13 cellular contexts compared by ENCODE assay signal in genomic region chr2:45929674-45930395, GRCh38.
DNase-seq lines count a peak whose midpoint lies in the region; ATAC-seq, FAIRE-seq and TF ChIP-seq lines count a peak whose summit lies in the region.
"Had no signal": no experiment of that assay in that cellular context is flagged by ENCODE, and none has a peak within 500 bp of the region (broad histone marks: within the 10 kb centered on the region; RNA-seq: fewer than 3 reads in every experiment).

No MANE protein-coding gene starts in this region.

- TF ChIP-seq EP300 in GM12878 (IDR thresholded peaks at IDR 0.05; ENCODE audit: borderline replicate concordance in 1 of 2, control insufficient read depth in 1 of 2, low read depth in 2 of 2, low read length in 2 of 2), result peak in 1 of 2 experiments; percentile 9; a peak in 1 of 4 replicates

- peaks cover 2% of the 10 kb centered on the region for H3K9me3 Mint-ChIP-seq in stimulated activated memory B cell treated with anti-CD40 and anti-IgM and Interleukin-4, amounts not matched to agents 10 μg/mL and 1 μg/mL and 100 μg/mL, for 72 hours
- no peaks in the 10 kb centered on the region for H3K9me3 Mint-ChIP-seq in activated T-cell treated with anti-CD3 and anti-CD28 coated beads, Interleukin-2, amount 50 U/mL, for 24 hours
- H3K9me3 Mint-ChIP-seq: activated T-helper 2 cell treated with anti-CD3 and anti-CD28 coated beads, Interferon-gamma antibody, Interleukin-2, Interleukin-4, amounts not matched to agents 10 μg/mL and 5 μg/mL and 100 μg/mL, durations not matched to agents 14 hours and 24 hours and 36 hours; nephron had no signal

- no peaks in the 10 kb centered on the region for H4K20me1 ChIP-seq in GM12878 (ENCODE audit: control insufficient read depth, insufficient read depth)

- RAD21 ChIA-PET in GM12878 (lab: Charles Lee; ENCODE audit: unreplicated experiment), result interaction anchor here (1.0 to 2.1 kb wide), 7 partner anchors 51 to 96 kb away, joined by 3 to 6 read pairs (median 4); no protein-coding TSS in a partner anchor

- no peak for FAIRE-seq in GM12878 (lab: Jason Lieb, UNC)

- no peak overlapping the region; the same call in 1 of the 2 replicates for H2AFZ ChIP-seq in GM12878 (ENCODE audit: control insufficient read depth, low read depth, low read length)

- H3K27ac Mint-ChIP-seq in stimulated activated memory B cell treated with anti-CD40 and anti-IgM and Interleukin-4, amounts not matched to agents 10 μg/mL and 1 μg/mL and 100 μg/mL, for 72 hours, result peak overlapping the region; percentile 82
- no peak overlapping the region for H3K27ac Mint-ChIP-seq in activated T-cell treated with anti-CD3 and anti-CD28 coated beads, Interleukin-2, amount 50 U/mL, for 24 hours
- H3K27ac Mint-ChIP-seq: activated T-helper 2 cell treated with anti-CD3 and anti-CD28 coated beads, Interferon-gamma antibody, Interleukin-2, Interleukin-4, amounts not matched to agents 10 μg/mL and 5 μg/mL and 100 μg/mL, durations not matched to agents 14 hours and 24 hours and 36 hours had no signal

- peaks cover 0 to 4% of the 10 kb centered on the region in 2 experiments; a peak in 1 of 4 replicates for H3K36me3 ChIP-seq in GM12878 (ENCODE audit: control insufficient read depth in 2 of 2, insufficient read depth in 2 of 2, low read length in 1 of 2)
- no peaks in the 10 kb centered on the region for H3K36me3 ChIP-seq in lower lobe of right lung
- H3K36me3 ChIP-seq: adrenal gland, suprapubic skin had no signal

- H3K4me3 ChIP-seq in GM12878 (no peak overlapping the region), lower lobe of right lung (no peak overlapping the region)
- H3K4me3 ChIP-seq: adrenal gland, suprapubic skin had no signal

- no peak overlapping the region for H3K4me3 Mint-ChIP-seq in stimulated activated memory B cell treated with anti-CD40 and anti-IgM and Interleukin-4, amounts not matched to agents 10 μg/mL and 1 μg/mL and 100 μg/mL, for 72 hours
- H3K4me3 Mint-ChIP-seq in activated T-cell treated with anti-CD3 and anti-CD28 coated beads, Interleukin-2, amount 50 U/mL, for 24 hours, result no peak overlapping the region
- H3K4me3 Mint-ChIP-seq: nephron had no signal

- no peak for DNase-seq in GM12878 (ENCODE audit: low read depth, low spot score)
- DNase-seq in lower lobe of right lung, result no peak
- DNase-seq in activated T-cell treated with anti-CD3 and anti-CD28 coated beads, Interleukin-2, amount 50 U/mL, for 24 hours, result no peak
- DNase-seq in stimulated activated CD4-positive, alpha-beta T cell treated with anti-CD3 and anti-CD28 coated beads, Interleukin-4, amount 100 ng/mL, for 1 hour, result no peak
- DNase-seq: NCI-H1436 had no signal

- BruUV-seq in GM12878 (replicated peaks; lab: Mats Ljungman, UMichigan), result no TSS peak

- TF ChIP-seq CTCF in GM12878 (IDR thresholded peaks at IDR 0.05 in 2 of 3, conservative IDR thresholded peaks at IDR 0.05 in 1 of 3; ENCODE audit: control insufficient read depth in 2 of 3, extremely low read depth in 1 of 3, insufficient read depth in 1 of 3, low read depth in 3 of 3, low read length in 3 of 3) (no peak), lower lobe of right lung (IDR thresholded peaks at IDR 0.05) (no peak)

- 64% methylated on average over 6 of the region's 6 CpGs for WGBS in GM12878 (ENCODE audit: insufficient coverage, insufficient replicate concordance, low lambda C conversion rate, missing lambda C conversion rate)

- H3K4me1 Mint-ChIP-seq in stimulated activated memory B cell treated with anti-CD40 and anti-IgM and Interleukin-4, amounts not matched to agents 10 μg/mL and 1 μg/mL and 100 μg/mL, for 72 hours, result peaks cover 16% of the 10 kb centered on the region
- H3K4me1 Mint-ChIP-seq in activated T-cell treated with anti-CD3 and anti-CD28 coated beads, Interleukin-2, amount 50 U/mL, for 24 hours (ENCODE audit: low read depth), result peaks cover 2% of the 10 kb centered on the region

- peaks cover 8% of the 10 kb centered on the region for H3K36me3 Mint-ChIP-seq in stimulated activated memory B cell treated with anti-CD40 and anti-IgM and Interleukin-4, amounts not matched to agents 10 μg/mL and 1 μg/mL and 100 μg/mL, for 72 hours
- H3K36me3 Mint-ChIP-seq in activated T-cell treated with anti-CD3 and anti-CD28 coated beads, Interleukin-2, amount 50 U/mL, for 24 hours (ENCODE audit: low read depth), result no peaks in the 10 kb centered on the region

- CTCF ChIA-PET in GM12878 (lab: Yijun Ruan, JAX), result interaction anchor here (1.2 to 4.5 kb wide), 9 partner anchors 8 to 96 kb away, joined by 3 to 20 read pairs (median 4); no protein-coding TSS in a partner anchor

- H3K79me2 ChIP-seq in GM12878 (ENCODE audit: control insufficient read depth, insufficient read depth, low read length), result peaks cover 2% of the 10 kb centered on the region; the same call in 1 of the 2 replicates

- ATAC-seq in GM18868 (IDR thresholded peaks at IDR 0.05; ENCODE audit: unreplicated experiment) (peak; percentile 42), GM12878 (peak; percentile 50), lower lobe of right lung (peak; percentile 61 to 66), GM18873 (IDR thresholded peaks at IDR 0.05; ENCODE audit: low FRiP score, unreplicated experiment) (no peak)
- peak; percentile 81 for ATAC-seq in stimulated activated memory B cell treated with anti-CD40 and anti-IgM and Interleukin-4, amounts not matched to agents 10 μg/mL and 1 μg/mL and 100 μg/mL, for 72 hours

- no peak for TF ChIP-seq RAD21 in GM12878 (IDR thresholded peaks at IDR 0.05; ENCODE audit: insufficient read depth, low read depth, low read length)

- intact Hi-C loops in GM12878 (cut with micrococcal nuclease; ENCODE audit: unreplicated experiment) (no loop called here), lower lobe of right lung (cut with DNase I) (no loop called here)

- H3K4me2 ChIP-seq in GM12878 (ENCODE audit: control insufficient read depth, insufficient read depth), result no peak overlapping the region
- H3K4me2 ChIP-seq: KMS-11 had no signal

- no peak overlapping the region for H3K9ac ChIP-seq in GM12878 (ENCODE audit: control insufficient read depth, insufficient read depth, low read length)
- H3K9ac ChIP-seq: KMS-11 had no signal

- H3K27ac ChIP-seq in GM12878 (ENCODE audit: control insufficient read depth, insufficient read depth), result no peak overlapping the region
- H3K27ac ChIP-seq in lower lobe of right lung, result peak overlapping the region; percentile 46
- H3K27ac ChIP-seq: adrenal gland, KMS-11, suprapubic skin had no signal

- H3K9me3 ChIP-seq in GM12878 (replicated peaks; ENCODE audit: control insufficient read depth, insufficient read depth, low read length) (peaks cover 2% of the 10 kb centered on the region; the same call in 1 of the 3 replicates), lower lobe of right lung (no peaks in the 10 kb centered on the region)
- H3K9me3 ChIP-seq: adrenal gland, suprapubic skin had no signal

- in situ Hi-C loops in GM12878 (cut with MboI), result loop anchor here (25.0 kb wide), 1 partner anchor 943 kb away; no protein-coding TSS in a partner anchor

- POLR2A ChIA-PET in GM12878 (lab: Charles Lee), result interaction anchor here (1.0 to 2.2 kb wide), 4 partner anchors 8 to 86 kb away, joined by 3 to 4 read pairs (median 4); no protein-coding TSS in a partner anchor

- H3K27me3 ChIP-seq in GM12878 (replicated peaks in 1 of 2; ENCODE audit: control insufficient read depth in 2 of 2, insufficient read depth in 2 of 2, low read length in 1 of 2), result no peaks in the 10 kb centered on the region
- H3K27me3 ChIP-seq in lower lobe of right lung (ENCODE audit: low read depth), result no peaks in the 10 kb centered on the region
- H3K27me3 ChIP-seq: adrenal gland, suprapubic skin had no signal

- peaks cover 12% of the 10 kb centered on the region for H3K4me1 ChIP-seq in GM12878 (ENCODE audit: control insufficient read depth, insufficient read depth, low read length)
- H3K4me1 ChIP-seq in lower lobe of right lung, result peaks cover 2% of the 10 kb centered on the region
- H3K4me1 ChIP-seq: adrenal gland had no signal

- TF ChIP-seq POLR2A in GM12878 (IDR thresholded peaks at IDR 0.05; ENCODE audit: low read depth, low read length), result no peak

- no peaks in the 10 kb centered on the region for H3K27me3 Mint-ChIP-seq in stimulated activated memory B cell treated with anti-CD40 and anti-IgM and Interleukin-4, amounts not matched to agents 10 μg/mL and 1 μg/mL and 100 μg/mL, for 72 hours
- no peaks in the 10 kb centered on the region for H3K27me3 Mint-ChIP-seq in activated T-cell treated with anti-CD3 and anti-CD28 coated beads, Interleukin-2, amount 50 U/mL, for 24 hours

- SMC1A ChIA-PET in GM12878 (lab: Charles Lee; ENCODE audit: uncharacterized antibody, unreplicated experiment), result interaction anchor here (0.7 to 2.8 kb wide), 12 partner anchors 9 to 277 kb away, joined by 3 to 16 read pairs (median 3); no protein-coding TSS in a partner anchor

TF ChIP-seq in GM12878, 131 proteins besides CTCF, POLR2A, EP300 and RAD21 (continues in another document):
- TF ChIP-seq MEF2B (IDR thresholded peaks at IDR 0.05; ENCODE audit: partially characterized antibody, poor library complexity, severe bottlenecking), result peak; percentile 22
- TF ChIP-seq ATF7 (IDR thresholded peaks at IDR 0.05; ENCODE audit: low read depth), result peak; percentile 64
- peak; percentile 50; the same call in 1 of the 2 replicates for TF ChIP-seq ZNF24 (IDR thresholded peaks at IDR 0.05)
- TF ChIP-seq ZNF274 (IDR thresholded peaks at IDR 0.05; ENCODE audit: insufficient read depth, insufficient read length), result no peak
- no peak for TF ChIP-seq HDGF (IDR thresholded peaks at IDR 0.05)
- peak; percentile 36; the same call in 1 of the 2 replicates for TF ChIP-seq NFIC (IDR thresholded peaks at IDR 0.05; ENCODE audit: low read depth, low read length)
- TF ChIP-seq SPI1 (IDR thresholded peaks at IDR 0.05; ENCODE audit: borderline replicate concordance, insufficient read depth, low read depth, low read length), result peak; percentile 31; the same call in 1 of the 2 replicates
- TF ChIP-seq CREB1 (IDR thresholded peaks at IDR 0.05; ENCODE audit: low read depth), result peak; percentile 54; the same call in 1 of the 2 replicates
- TF ChIP-seq MEF2A (IDR thresholded peaks at IDR 0.05; ENCODE audit: insufficient read depth, low read depth, low read length), result peak; percentile 76
- peak; percentile 46; the same call in 1 of the 2 replicates for TF ChIP-seq RUNX3 (IDR thresholded peaks at IDR 0.05; ENCODE audit: low read length)
- TF ChIP-seq IKZF2 (IDR thresholded peaks at IDR 0.05), result peak in 1 of 2 experiments; percentile 27; a peak in 1 of 4 replicates
